ENCODE assay signal across 1 cellular context in the genomic region with DNA sequence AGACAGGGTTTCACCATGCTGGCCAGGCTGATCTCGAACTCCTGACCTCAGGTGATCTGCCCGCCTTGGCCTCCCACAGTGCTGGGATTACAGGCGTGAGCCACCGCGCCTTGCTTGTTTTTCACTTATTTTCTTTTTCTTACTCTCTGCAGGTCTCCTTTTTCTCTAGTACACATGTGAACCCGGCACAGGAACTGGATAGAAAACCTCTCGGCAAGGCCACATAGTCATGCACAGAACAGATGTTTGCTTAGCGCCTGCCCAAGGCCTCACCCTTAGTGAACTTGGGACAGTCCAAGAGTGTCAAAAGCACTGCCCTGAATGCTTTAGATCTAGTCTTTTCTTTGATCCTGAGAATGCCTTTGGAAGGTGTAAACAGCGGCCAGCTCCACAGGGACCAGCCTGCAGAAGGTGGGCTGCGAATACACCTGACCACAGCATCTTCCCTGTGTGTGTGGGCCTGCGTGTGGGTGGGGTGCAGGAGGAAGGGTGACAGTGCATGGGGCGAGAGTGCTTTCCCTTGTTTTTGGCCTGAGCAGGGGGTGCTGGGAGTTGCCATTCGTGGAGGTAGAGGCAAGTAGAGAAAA.
A peak's percentile ranks its signal among the peaks of the same experiment; 100 is the strongest.
TF ChIP-seq lines count a peak whose summit lies in the region.

No MANE protein-coding gene starts in this region.

TF ChIP-seq in HepG2, 621 proteins besides CTCF, POLR2A, EP300 and RAD21 (continued from another document and continues in another):
- TF ChIP-seq, protein P1, sequence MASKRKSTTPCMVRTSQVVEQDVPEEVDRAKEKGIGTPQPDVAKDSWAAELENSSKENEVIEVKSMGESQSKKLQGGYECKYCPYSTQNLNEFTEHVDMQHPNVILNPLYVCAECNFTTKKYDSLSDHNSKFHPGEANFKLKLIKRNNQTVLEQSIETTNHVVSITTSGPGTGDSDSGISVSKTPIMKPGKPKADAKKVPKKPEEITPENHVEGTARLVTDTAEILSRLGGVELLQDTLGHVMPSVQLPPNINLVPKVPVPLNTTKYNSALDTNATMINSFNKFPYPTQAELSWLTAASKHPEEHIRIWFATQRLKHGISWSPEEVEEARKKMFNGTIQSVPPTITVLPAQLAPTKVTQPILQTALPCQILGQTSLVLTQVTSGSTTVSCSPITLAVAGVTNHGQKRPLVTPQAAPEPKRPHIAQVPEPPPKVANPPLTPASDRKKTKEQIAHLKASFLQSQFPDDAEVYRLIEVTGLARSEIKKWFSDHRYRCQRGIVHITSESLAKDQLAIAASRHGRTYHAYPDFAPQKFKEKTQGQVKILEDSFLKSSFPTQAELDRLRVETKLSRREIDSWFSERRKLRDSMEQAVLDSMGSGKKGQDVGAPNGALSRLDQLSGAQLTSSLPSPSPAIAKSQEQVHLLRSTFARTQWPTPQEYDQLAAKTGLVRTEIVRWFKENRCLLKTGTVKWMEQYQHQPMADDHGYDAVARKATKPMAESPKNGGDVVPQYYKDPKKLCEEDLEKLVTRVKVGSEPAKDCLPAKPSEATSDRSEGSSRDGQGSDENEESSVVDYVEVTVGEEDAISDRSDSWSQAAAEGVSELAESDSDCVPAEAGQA (IDR thresholded peaks at IDR 0.05; ENCODE audit: low read depth) = no peak
- TF ChIP-seq, protein P1 (CRISPR knock-in tag; IDR thresholded peaks at IDR 0.05; ENCODE audit: borderline replicate concordance) = no peak
- TF ChIP-seq PCBP1 (IDR thresholded peaks at IDR 0.05; ENCODE audit: borderline replicate concordance, low read depth, low read length) (no peak), MYC (CRISPR knock-in tag; IDR thresholded peaks at IDR 0.05; ENCODE audit: borderline replicate concordance) (peak; percentile 83), GATAD1 (CRISPR knock-in tag; IDR thresholded peaks at IDR 0.05) (peak; percentile 60), NRL (CRISPR knock-in tag; IDR thresholded peaks at IDR 0.05; ENCODE audit: borderline replicate concordance) (0 out of 2 replicates have a peak, but pooled peaks have one; percentile 54), CREB1 (IDR thresholded peaks at IDR 0.05) (no peak), CREB1 (CRISPR knock-in tag; IDR thresholded peaks at IDR 0.05) (peak; percentile 61; the same call in 1 of the 2 replicates), ZNF383 (CRISPR knock-in tag; IDR thresholded peaks at IDR 0.05; ENCODE audit: borderline replicate concordance) (no peak), PBX3 (CRISPR knock-in tag; IDR thresholded peaks at IDR 0.05; ENCODE audit: borderline replicate concordance) (no peak), NR2F6 (IDR thresholded peaks at IDR 0.05) (peak; percentile 77), NR2F6 (CRISPR knock-in tag; IDR thresholded peaks at IDR 0.05) (peak; percentile 90), TEAD2 (CRISPR knock-in tag; IDR thresholded peaks at IDR 0.05) (no peak), TBP (CRISPR knock-in tag; IDR thresholded peaks at IDR 0.05) (no peak), SKI (IDR thresholded peaks at IDR 0.05; ENCODE audit: partially characterized antibody) (peak; percentile 97), ESRRA (CRISPR knock-in tag; IDR thresholded peaks at IDR 0.05; ENCODE audit: low read depth) (peak; percentile 30; the same call in 1 of the 2 replicates), CBX5 (CRISPR knock-in tag; IDR thresholded peaks at IDR 0.05; ENCODE audit: borderline replicate concordance) (peak; percentile 91), HMG20A (CRISPR knock-in tag; IDR thresholded peaks at IDR 0.05; ENCODE audit: borderline replicate concordance) (peak; percentile 91), ARNT2 (CRISPR knock-in tag; IDR thresholded peaks at IDR 0.05; ENCODE audit: low read depth) (no peak), MATR3 (CRISPR knock-in tag; IDR thresholded peaks at IDR 0.05) (no peak), PHF20 (CRISPR knock-in tag; IDR thresholded peaks at IDR 0.05) (no peak), ZNF678 (CRISPR knock-in tag; IDR thresholded peaks at IDR 0.05) (no peak), MTF2 (CRISPR knock-in tag; IDR thresholded peaks at IDR 0.05; ENCODE audit: borderline replicate concordance) (no peak), HOXA3 (CRISPR knock-in tag; IDR thresholded peaks at IDR 0.05) (peak; percentile 89), CREB3 (CRISPR knock-in tag; IDR thresholded peaks at IDR 0.05) (no peak), ADNP (CRISPR knock-in tag; IDR thresholded peaks at IDR 0.05) (peak; percentile 84; the same call in 1 of the 2 replicates), ZNF703 (CRISPR knock-in tag; IDR thresholded peaks at IDR 0.05; ENCODE audit: borderline replicate concordance) (0 out of 2 replicates have a peak, but pooled peaks have one; percentile 59), ZNF773 (CRISPR knock-in tag; IDR thresholded peaks at IDR 0.05; ENCODE audit: borderline replicate concordance) (no peak), SYNCRIP (IDR thresholded peaks at IDR 0.05; ENCODE audit: insufficient read depth, low read depth, low read length) (no peak), IKZF5 (CRISPR knock-in tag; IDR thresholded peaks at IDR 0.05) (peak; percentile 95), HNRNPLL (IDR thresholded peaks at IDR 0.05; ENCODE audit: low read depth, low read length, poor library complexity, severe bottlenecking) (no peak), REPIN1 (CRISPR knock-in tag; IDR thresholded peaks at IDR 0.05; ENCODE audit: borderline replicate concordance, low read depth) (peak; percentile 94), ZNF20 (CRISPR knock-in tag; IDR thresholded peaks at IDR 0.05) (no peak), ZNF83 (CRISPR knock-in tag; IDR thresholded peaks at IDR 0.05; ENCODE audit: borderline replicate concordance) (no peak; the same call in 1 of the 2 replicates), KLF15 (CRISPR knock-in tag; IDR thresholded peaks at IDR 0.05; ENCODE audit: borderline replicate concordance) (no peak), ZNF143 (CRISPR knock-in tag; IDR thresholded peaks at IDR 0.05) (peak; percentile 49; the same call in 1 of the 2 replicates)
- TF ChIP-seq, protein P2, sequence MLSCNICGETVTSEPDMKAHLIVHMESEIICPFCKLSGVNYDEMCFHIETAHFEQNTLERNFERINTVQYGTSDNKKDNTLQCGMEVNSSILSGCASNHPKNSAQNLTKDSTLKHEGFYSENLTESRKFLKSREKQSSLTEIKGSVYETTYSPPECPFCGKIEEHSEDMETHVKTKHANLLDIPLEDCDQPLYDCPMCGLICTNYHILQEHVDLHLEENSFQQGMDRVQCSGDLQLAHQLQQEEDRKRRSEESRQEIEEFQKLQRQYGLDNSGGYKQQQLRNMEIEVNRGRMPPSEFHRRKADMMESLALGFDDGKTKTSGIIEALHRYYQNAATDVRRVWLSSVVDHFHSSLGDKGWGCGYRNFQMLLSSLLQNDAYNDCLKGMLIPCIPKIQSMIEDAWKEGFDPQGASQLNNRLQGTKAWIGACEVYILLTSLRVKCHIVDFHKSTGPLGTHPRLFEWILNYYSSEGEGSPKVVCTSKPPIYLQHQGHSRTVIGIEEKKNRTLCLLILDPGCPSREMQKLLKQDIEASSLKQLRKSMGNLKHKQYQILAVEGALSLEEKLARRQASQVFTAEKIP (CRISPR knock-in tag; IDR thresholded peaks at IDR 0.05; ENCODE audit: borderline replicate concordance) = no peak
- TF ChIP-seq, protein P3, sequence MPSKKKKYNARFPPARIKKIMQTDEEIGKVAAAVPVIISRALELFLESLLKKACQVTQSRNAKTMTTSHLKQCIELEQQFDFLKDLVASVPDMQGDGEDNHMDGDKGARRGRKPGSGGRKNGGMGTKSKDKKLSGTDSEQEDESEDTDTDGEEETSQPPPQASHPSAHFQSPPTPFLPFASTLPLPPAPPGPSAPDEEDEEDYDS (CRISPR knock-in tag; IDR thresholded peaks at IDR 0.05) = 0 out of 2 replicates have a peak, but pooled peaks have one; percentile 48
- TF ChIP-seq, protein P4, sequence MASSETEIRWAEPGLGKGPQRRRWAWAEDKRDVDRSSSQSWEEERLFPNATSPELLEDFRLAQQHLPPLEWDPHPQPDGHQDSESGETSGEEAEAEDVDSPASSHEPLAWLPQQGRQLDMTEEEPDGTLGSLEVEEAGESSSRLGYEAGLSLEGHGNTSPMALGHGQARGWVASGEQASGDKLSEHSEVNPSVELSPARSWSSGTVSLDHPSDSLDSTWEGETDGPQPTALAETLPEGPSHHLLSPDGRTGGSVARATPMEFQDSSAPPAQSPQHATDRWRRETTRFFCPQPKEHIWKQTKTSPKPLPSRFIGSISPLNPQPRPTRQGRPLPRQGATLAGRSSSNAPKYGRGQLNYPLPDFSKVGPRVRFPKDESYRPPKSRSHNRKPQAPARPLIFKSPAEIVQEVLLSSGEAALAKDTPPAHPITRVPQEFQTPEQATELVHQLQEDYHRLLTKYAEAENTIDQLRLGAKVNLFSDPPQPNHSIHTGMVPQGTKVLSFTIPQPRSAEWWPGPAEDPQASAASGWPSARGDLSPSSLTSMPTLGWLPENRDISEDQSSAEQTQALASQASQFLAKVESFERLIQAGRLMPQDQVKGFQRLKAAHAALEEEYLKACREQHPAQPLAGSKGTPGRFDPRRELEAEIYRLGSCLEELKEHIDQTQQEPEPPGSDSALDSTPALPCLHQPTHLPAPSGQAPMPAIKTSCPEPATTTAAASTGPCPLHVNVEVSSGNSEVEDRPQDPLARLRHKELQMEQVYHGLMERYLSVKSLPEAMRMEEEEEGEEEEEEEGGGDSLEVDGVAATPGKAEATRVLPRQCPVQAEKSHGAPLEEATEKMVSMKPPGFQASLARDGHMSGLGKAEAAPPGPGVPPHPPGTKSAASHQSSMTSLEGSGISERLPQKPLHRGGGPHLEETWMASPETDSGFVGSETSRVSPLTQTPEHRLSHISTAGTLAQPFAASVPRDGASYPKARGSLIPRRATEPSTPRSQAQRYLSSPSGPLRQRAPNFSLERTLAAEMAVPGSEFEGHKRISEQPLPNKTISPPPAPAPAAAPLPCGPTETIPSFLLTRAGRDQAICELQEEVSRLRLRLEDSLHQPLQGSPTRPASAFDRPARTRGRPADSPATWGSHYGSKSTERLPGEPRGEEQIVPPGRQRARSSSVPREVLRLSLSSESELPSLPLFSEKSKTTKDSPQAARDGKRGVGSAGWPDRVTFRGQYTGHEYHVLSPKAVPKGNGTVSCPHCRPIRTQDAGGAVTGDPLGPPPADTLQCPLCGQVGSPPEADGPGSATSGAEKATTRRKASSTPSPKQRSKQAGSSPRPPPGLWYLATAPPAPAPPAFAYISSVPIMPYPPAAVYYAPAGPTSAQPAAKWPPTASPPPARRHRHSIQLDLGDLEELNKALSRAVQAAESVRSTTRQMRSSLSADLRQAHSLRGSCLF (CRISPR knock-in tag; IDR thresholded peaks at IDR 0.05; ENCODE audit: borderline replicate concordance) = no peak
